ENCODE assay signal across 1 cellular context in the genomic region with DNA sequence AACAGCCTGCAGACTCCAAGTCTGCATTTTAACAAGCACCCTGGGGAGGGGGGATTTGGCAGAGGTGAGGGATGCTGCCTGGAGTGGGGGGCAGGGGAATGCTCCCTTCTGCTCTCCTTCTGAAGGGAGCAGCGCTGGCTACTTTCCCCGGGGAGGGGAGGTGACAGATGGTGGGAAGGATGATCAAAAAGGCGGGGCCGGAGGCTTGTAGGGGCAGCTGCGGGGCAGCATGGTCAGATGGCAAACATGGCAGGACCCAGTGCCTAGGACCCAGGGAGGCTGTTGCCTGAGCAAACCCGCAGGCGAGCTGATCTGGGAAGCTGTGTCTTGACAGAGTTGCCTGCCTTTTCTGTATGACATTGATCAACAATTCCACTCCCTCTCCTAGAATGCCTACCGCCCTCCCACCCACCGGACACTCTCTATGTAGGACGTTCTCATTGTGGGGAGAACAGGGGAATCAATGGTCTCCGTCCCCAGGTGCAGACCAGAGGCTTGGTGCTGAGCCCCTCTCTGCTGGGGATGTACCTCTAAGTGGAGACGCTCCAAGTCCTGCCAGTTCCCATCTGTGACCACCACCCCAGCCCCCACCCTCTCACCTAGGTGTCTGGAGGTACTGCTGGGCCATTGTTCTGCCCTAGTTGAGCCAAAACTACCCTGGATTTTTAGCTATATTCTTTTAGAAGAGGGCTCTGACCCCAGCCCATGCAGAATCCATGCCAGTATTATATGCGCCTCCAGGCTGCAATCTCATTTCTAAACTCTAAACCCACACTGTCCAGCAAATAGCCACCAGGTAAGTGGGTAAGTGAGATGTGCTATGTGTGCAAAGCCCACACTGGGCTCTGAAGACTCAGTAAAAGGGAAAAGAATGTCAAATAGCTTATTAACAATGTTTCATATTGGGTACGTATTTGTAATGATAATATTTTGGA.
TF ChIP-seq lines count a peak whose summit lies in the region.

No MANE protein-coding gene starts in this region.

TF ChIP-seq in H1, 55 proteins besides CTCF, POLR2A, EP300 and RAD21 (continued from another document):
- TF ChIP-seq, protein P1, sequence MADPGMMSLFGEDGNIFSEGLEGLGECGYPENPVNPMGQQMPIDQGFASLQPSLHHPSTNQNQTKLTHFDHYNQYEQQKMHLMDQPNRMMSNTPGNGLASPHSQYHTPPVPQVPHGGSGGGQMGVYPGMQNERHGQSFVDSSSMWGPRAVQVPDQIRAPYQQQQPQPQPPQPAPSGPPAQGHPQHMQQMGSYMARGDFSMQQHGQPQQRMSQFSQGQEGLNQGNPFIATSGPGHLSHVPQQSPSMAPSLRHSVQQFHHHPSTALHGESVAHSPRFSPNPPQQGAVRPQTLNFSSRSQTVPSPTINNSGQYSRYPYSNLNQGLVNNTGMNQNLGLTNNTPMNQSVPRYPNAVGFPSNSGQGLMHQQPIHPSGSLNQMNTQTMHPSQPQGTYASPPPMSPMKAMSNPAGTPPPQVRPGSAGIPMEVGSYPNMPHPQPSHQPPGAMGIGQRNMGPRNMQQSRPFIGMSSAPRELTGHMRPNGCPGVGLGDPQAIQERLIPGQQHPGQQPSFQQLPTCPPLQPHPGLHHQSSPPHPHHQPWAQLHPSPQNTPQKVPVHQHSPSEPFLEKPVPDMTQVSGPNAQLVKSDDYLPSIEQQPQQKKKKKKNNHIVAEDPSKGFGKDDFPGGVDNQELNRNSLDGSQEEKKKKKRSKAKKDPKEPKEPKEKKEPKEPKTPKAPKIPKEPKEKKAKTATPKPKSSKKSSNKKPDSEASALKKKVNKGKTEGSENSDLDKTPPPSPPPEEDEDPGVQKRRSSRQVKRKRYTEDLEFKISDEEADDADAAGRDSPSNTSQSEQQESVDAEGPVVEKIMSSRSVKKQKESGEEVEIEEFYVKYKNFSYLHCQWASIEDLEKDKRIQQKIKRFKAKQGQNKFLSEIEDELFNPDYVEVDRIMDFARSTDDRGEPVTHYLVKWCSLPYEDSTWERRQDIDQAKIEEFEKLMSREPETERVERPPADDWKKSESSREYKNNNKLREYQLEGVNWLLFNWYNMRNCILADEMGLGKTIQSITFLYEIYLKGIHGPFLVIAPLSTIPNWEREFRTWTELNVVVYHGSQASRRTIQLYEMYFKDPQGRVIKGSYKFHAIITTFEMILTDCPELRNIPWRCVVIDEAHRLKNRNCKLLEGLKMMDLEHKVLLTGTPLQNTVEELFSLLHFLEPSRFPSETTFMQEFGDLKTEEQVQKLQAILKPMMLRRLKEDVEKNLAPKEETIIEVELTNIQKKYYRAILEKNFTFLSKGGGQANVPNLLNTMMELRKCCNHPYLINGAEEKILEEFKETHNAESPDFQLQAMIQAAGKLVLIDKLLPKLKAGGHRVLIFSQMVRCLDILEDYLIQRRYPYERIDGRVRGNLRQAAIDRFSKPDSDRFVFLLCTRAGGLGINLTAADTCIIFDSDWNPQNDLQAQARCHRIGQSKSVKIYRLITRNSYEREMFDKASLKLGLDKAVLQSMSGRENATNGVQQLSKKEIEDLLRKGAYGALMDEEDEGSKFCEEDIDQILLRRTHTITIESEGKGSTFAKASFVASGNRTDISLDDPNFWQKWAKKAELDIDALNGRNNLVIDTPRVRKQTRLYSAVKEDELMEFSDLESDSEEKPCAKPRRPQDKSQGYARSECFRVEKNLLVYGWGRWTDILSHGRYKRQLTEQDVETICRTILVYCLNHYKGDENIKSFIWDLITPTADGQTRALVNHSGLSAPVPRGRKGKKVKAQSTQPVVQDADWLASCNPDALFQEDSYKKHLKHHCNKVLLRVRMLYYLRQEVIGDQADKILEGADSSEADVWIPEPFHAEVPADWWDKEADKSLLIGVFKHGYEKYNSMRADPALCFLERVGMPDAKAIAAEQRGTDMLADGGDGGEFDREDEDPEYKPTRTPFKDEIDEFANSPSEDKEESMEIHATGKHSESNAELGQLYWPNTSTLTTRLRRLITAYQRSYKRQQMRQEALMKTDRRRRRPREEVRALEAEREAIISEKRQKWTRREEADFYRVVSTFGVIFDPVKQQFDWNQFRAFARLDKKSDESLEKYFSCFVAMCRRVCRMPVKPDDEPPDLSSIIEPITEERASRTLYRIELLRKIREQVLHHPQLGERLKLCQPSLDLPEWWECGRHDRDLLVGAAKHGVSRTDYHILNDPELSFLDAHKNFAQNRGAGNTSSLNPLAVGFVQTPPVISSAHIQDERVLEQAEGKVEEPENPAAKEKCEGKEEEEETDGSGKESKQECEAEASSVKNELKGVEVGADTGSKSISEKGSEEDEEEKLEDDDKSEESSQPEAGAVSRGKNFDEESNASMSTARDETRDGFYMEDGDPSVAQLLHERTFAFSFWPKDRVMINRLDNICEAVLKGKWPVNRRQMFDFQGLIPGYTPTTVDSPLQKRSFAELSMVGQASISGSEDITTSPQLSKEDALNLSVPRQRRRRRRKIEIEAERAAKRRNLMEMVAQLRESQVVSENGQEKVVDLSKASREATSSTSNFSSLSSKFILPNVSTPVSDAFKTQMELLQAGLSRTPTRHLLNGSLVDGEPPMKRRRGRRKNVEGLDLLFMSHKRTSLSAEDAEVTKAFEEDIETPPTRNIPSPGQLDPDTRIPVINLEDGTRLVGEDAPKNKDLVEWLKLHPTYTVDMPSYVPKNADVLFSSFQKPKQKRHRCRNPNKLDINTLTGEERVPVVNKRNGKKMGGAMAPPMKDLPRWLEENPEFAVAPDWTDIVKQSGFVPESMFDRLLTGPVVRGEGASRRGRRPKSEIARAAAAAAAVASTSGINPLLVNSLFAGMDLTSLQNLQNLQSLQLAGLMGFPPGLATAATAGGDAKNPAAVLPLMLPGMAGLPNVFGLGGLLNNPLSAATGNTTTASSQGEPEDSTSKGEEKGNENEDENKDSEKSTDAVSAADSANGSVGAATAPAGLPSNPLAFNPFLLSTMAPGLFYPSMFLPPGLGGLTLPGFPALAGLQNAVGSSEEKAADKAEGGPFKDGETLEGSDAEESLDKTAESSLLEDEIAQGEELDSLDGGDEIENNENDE (IDR thresholded peaks at IDR 0.05; ENCODE audit: insufficient replicate concordance, low read length) = no peak
- TF ChIP-seq RBBP5 (IDR thresholded peaks at IDR 0.05; ENCODE audit: borderline replicate concordance, low read depth, low read length) = no peak
- TF ChIP-seq, protein P2, sequence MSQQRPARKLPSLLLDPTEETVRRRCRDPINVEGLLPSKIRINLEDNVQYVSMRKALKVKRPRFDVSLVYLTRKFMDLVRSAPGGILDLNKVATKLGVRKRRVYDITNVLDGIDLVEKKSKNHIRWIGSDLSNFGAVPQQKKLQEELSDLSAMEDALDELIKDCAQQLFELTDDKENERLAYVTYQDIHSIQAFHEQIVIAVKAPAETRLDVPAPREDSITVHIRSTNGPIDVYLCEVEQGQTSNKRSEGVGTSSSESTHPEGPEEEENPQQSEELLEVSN (IDR thresholded peaks at IDR 0.05) = no peak
- no peak for TF ChIP-seq TAF7 (optimal IDR thresholded peaks at IDR 0.05; ENCODE audit: borderline replicate concordance, low read depth, low read length)
- TF ChIP-seq, protein P3, sequence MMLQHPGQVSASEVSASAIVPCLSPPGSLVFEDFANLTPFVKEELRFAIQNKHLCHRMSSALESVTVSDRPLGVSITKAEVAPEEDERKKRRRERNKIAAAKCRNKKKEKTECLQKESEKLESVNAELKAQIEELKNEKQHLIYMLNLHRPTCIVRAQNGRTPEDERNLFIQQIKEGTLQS (IDR thresholded peaks at IDR 0.05; ENCODE audit: insufficient read depth, low read depth, low read length) = no peak
- no peak for TF ChIP-seq HDAC2 (IDR thresholded peaks at IDR 0.05; ENCODE audit: borderline replicate concordance in 1 of 2, low read depth in 2 of 2, low read length in 2 of 2)
- no peak for TF ChIP-seq BACH1 (IDR thresholded peaks at IDR 0.05; ENCODE audit: low read length)
- TF ChIP-seq EZH2 (IDR thresholded peaks at IDR 0.05; ENCODE audit: low read depth, low read length, severe bottlenecking) = no peak
